Comparison of ENCODE assay signal across 8 cellular contexts in genomic region chr19:10580979-10581631, GRCh38. TPM values are rescaled to one million over a fixed set of nuclear protein-coding genes. Genes with fewer than 3 reads are reported as not detected.
DNase-seq lines count a peak whose midpoint lies in the region; ATAC-seq lines count a peak whose summit lies in the region.

No MANE protein-coding gene starts in this region.

- peak; percentile 96 for DNase-seq in CD1c-positive myeloid dendritic cell (ENCODE audit: extremely low spot score)
- peak; percentile 96 for DNase-seq in NCI-H82 (lab: John Stamatoyannopoulos, UW)
- DNase-seq in activated CD4-positive, alpha-beta T cell treated with anti-CD3 and anti-CD28 coated beads, Interleukin-2, amount 50 U/mL, for 24 hours (ENCODE audit: low read depth in 1 of 2, low spot score in 1 of 2) = peak; percentile 80 to 85
- peak; percentile 89 for DNase-seq in ecto neural progenitor cell (ENCODE audit: low spot score)
- peak; percentile 93 to 94 for DNase-seq in lung microvascular endothelial cell (ENCODE audit: low read depth in 2 of 2)
- DNase-seq in stimulated activated CD4-positive, alpha-beta T cell treated with anti-CD3 and anti-CD28 coated beads, TNF-alpha, amount 100 ng/mL, for 48 hours (ENCODE audit: low read depth in 3 of 3) = peak; percentile 80 to 86 (median 81)

- ATAC-seq in HG03175 (IDR thresholded peaks at IDR 0.05; ENCODE audit: unreplicated experiment) = peak; percentile 53
- ATAC-seq in HG03520 (IDR thresholded peaks at IDR 0.05; ENCODE audit: unreplicated experiment) = no peak

RNA-seq across cellular contexts. Expression of gene AP1M2, which starts 6.0 kb away (rescaled TPM):
- not detected in 2 replicates for total RNA-seq in lung microvascular endothelial cell

RNA-seq across cellular contexts. Expression of gene CDKN2D, which starts 12.3 kb away (rescaled TPM):
- 4.1 and 6.5 TPM in 2 replicates for total RNA-seq in lung microvascular endothelial cell

RNA-seq across cellular contexts. Expression of gene KRI1, which starts 15.3 kb away (rescaled TPM):
- total RNA-seq in lung microvascular endothelial cell = 4.1 and 6.0 TPM in 2 replicates

RNA-seq across cellular contexts. Expression of gene ATG4D, which starts 37.4 kb away (rescaled TPM):
- total RNA-seq in lung microvascular endothelial cell = 5.0 and 7.0 TPM in 2 replicates

RNA-seq across cellular contexts. Expression of gene SLC44A2, which starts 44.2 kb away (rescaled TPM):
- total RNA-seq in lung microvascular endothelial cell = 37.9 and 71.8 TPM in 2 replicates
